Comparison of ENCODE assay signal across 23 cellular contexts in the genomic region with DNA sequence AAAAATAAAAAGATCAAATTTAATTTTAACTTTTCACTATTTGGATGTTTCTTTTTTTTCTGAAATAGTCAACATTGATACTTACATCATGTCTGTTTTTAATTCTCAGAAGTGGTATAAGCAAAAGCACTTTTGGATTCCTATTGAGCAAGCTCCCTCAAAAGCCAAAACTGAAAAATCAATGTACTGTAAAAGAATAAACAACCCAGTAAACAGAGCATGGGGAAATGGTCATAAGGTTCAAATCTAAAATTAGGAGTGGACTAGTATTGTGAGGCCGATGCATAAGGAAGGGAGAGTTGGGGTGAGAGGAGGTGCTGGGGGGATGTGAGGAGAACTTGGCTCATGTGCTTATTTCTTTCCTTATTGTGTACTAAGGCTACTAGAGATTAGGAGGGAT. TPM values are rescaled to one million over a fixed set of nuclear protein-coding genes. Genes with fewer than 3 reads are reported as not detected.
"Had no signal": no experiment of that assay in that cellular context is flagged by ENCODE, and none has a peak within 500 bp of the region (broad histone marks: within the 10 kb centered on the region; RNA-seq: fewer than 3 reads in every experiment).

No MANE protein-coding gene starts in this region.

- H3K27ac ChIP-seq: dorsolateral prefrontal cortex, hepatocyte, pancreas, testis, upper lobe of right lung, vagina had no signal

- H3K27ac Mint-ChIP-seq: natural killer cell; progenitor cell of endocrine pancreas; stimulated activated effector memory CD8-positive, alpha-beta T cell treated with anti-CD3 and anti-CD28 coated beads, Interleukin-12 subunit alpha, Interleukin-12 subunit beta, amount 100 ng/mL, for 72 hours had no signal

- H3K4me3 ChIP-seq: dorsolateral prefrontal cortex, hepatocyte, pancreas, testis, tibial nerve, upper lobe of right lung, vagina had no signal

- H3K4me3 Mint-ChIP-seq: natural killer cell; neural crest cell; stimulated activated effector memory CD8-positive, alpha-beta T cell treated with anti-CD3 and anti-CD28 coated beads, Interleukin-12 subunit alpha, Interleukin-12 subunit beta, amount 100 ng/mL, for 72 hours had no signal

- H3K36me3 ChIP-seq: pancreas, upper lobe of right lung, vagina had no signal

- H3K27me3 ChIP-seq: dorsolateral prefrontal cortex, hepatocyte, pancreas, testis, tibial nerve, upper lobe of right lung, vagina had no signal

- H3K4me2 ChIP-seq: hepatocyte had no signal

- ATAC-seq: esophagus mucosa; left cardiac atrium; left ventricle myocardium superior; natural killer cell; pancreas; right cardiac atrium; stimulated activated effector memory CD8-positive, alpha-beta T cell treated with anti-CD3 and anti-CD28 coated beads, Interleukin-12 subunit alpha, Interleukin-12 subunit beta, amount 100 ng/mL, for 72 hours; stimulated activated naive CD8-positive, alpha-beta T cell treated with anti-CD3 and anti-CD28 coated beads, Interleukin-15, Interleukin-2, amounts not matched to agents 100 U/mL and 50 U/mL, for 24 hours; upper lobe of right lung had no signal

- H3K4me1 ChIP-seq: pancreas, testis, upper lobe of right lung, vagina had no signal

- H3K9me3 ChIP-seq: pancreas, testis, upper lobe of right lung, vagina had no signal

- H3K79me2 ChIP-seq: hepatocyte had no signal

- H3K27me3 Mint-ChIP-seq: progenitor cell of endocrine pancreas had no signal

- H3K36me3 Mint-ChIP-seq: natural killer cell; stimulated activated effector memory CD8-positive, alpha-beta T cell treated with anti-CD3 and anti-CD28 coated beads, Interleukin-12 subunit alpha, Interleukin-12 subunit beta, amount 100 ng/mL, for 72 hours had no signal

- H3K4me1 Mint-ChIP-seq: natural killer cell; neural crest cell; stimulated activated effector memory CD8-positive, alpha-beta T cell treated with anti-CD3 and anti-CD28 coated beads, Interleukin-12 subunit alpha, Interleukin-12 subunit beta, amount 100 ng/mL, for 72 hours had no signal

- H2AFZ ChIP-seq: hepatocyte had no signal

- DNase-seq: cortex of kidney; dorsolateral prefrontal cortex; effector CD8-positive, alpha-beta T cell; foreskin melanocyte; head of caudate nucleus; kidney; left cardiac atrium; left ventricle myocardium superior; natural killer cell; pancreas; right cardiac atrium; stimulated activated CD4-positive, alpha-beta T cell treated with anti-CD3 and anti-CD28 coated beads, Interleukin-4, amount 100 ng/mL, for 1 hour; stimulated activated CD8-positive, alpha-beta memory T cell treated with anti-CD3 and anti-CD28 coated beads, Interleukin-4, amount 100 ng/mL, for 48 hours; stimulated activated naive CD8-positive, alpha-beta T cell treated with anti-CD3 and anti-CD28 coated beads, Interleukin-15, Interleukin-2, amounts not matched to agents 100 U/mL and 50 U/mL, for 24 hours; testis; upper lobe of right lung had no signal

RNA-seq across cellular contexts. Expression of a gene that starts 57.9 kb away (rescaled TPM):
- total RNA-seq: natural killer cell had no signal
